In the genomic region with DNA sequence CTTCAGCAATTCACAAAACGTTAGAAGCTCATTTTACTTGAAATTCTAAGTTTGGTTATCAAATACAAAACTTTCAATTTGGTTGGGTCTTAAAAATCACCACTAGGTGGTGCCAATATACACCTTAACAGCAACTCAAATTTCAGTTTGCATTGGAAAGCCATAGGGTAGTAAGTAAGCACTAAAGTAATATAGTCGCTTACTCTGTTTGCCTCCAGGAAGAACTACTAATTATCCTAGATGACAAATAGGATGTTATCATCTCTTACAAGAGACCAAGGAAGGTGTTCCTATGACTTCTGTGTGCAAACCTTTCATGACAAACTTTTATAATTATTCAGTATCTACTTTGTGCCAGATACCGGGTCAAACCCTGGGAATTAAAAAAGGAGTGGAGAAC, we compare ENCODE assay signal across 7 cellular contexts.
DNase-seq lines count a peak whose midpoint lies in the region; ATAC-seq and TF ChIP-seq lines count a peak whose summit lies in the region.

No MANE protein-coding gene starts in this region.

- POLR2A ChIA-PET in GM10248 (lab: Yijun Ruan, JAX), result no interaction called here
- POLR2A ChIA-PET in naive thymus-derived CD8-positive, alpha-beta T cell (lab: Charles Lee), result interaction anchor here (1.0 kb wide), 1 partner anchor 93 kb away, joined by 3 read pairs; the partner anchor contains the start of gene MYO1D

- peaks cover 0 to 3% (median 3%) of the 10 kb centered on the region in 3 donors for H3K36me3 Mint-ChIP-seq in naive thymus-derived CD8-positive, alpha-beta T cell

- H3K27me3 ChIP-seq in SJCRH30, result no peaks in the 10 kb centered on the region; the same call in 1 of the 2 replicates

- H3K27ac Mint-ChIP-seq in naive thymus-derived CD8-positive, alpha-beta T cell, result no peak overlapping the region

- H3K4me3 Mint-ChIP-seq in naive thymus-derived CD8-positive, alpha-beta T cell, result no peak overlapping the region

- H3K4me3 ChIP-seq in SJCRH30 (no peak overlapping the region), epithelial cell of proximal tubule (ENCODE audit: low read depth, low read length) (no peak overlapping the region)

- DNase-seq in GM10248 (ENCODE audit: extremely low spot score) (peak; percentile 61), NAMALWA (ENCODE audit: low spot score) (peak; percentile 67), SJCRH30 (peak; percentile 12 to 65), epithelial cell of proximal tubule (ENCODE audit: low read depth) (no peak)
- DNase-seq in naive thymus-derived CD8-positive, alpha-beta T cell, result peak in 3 of 10 donors; percentile 49 to 57 (median 56)
- no peak for DNase-seq in stimulated activated CD4-positive, alpha-beta T cell treated with anti-CD3 and anti-CD28 coated beads, Interleukin-4, amount 100 ng/mL, for 24 hours

- H3K4me1 ChIP-seq in SJCRH30, result no peaks in the 10 kb centered on the region

- no peak overlapping the region for H3K27ac ChIP-seq in SJCRH30

- no peaks in the 10 kb centered on the region for H3K4me1 Mint-ChIP-seq in naive thymus-derived CD8-positive, alpha-beta T cell

- peaks cover 0 to 2% (median 0%) of the 10 kb centered on the region in 5 donors for H3K27me3 Mint-ChIP-seq in naive thymus-derived CD8-positive, alpha-beta T cell

- peak; percentile 54 to 68 for ATAC-seq in naive thymus-derived CD8-positive, alpha-beta T cell
- ATAC-seq in HG02623 (IDR thresholded peaks at IDR 0.05; ENCODE audit: unreplicated experiment), result no peak

- CTCF ChIA-PET in GM10248 (lab: Yijun Ruan, JAX), result interaction anchor here (0.6 to 9.9 kb wide), 53 partner anchors 8 to 339 kb away, joined by 3 to 204 read pairs (median 5); partner anchors contain the start of genes MYO1D and PSMD11

- TF ChIP-seq CTCF in GM10248 (IDR thresholded peaks at IDR 0.05; ENCODE audit: control extremely low read depth, extremely low read depth, low read depth, missing control alignments) (peak; percentile 54), epithelial cell of proximal tubule (conservative IDR thresholded peaks at IDR 0.05; ENCODE audit: low read depth, low read length) (peak; percentile 72)

- H3K9me3 ChIP-seq in SJCRH30 (replicated peaks), result no peaks in the 10 kb centered on the region

- no peaks in the 10 kb centered on the region for H3K9me3 Mint-ChIP-seq in naive thymus-derived CD8-positive, alpha-beta T cell

- no peaks in the 10 kb centered on the region for H3K36me3 ChIP-seq in SJCRH30

Comparison
In these comparisons a context has a peak if more than half of its experiments do, and no peak if none do; other contexts are left out.
1. DNase-seq: peak in GM10248 (single experiment), NAMALWA (single experiment) and SJCRH30 (2 of 2); none in epithelial cell of proximal tubule (single experiment) and stimulated activated CD4-positive, alpha-beta T cell treated with anti-CD3 and anti-CD28 coated beads, Interleukin-4, amount 100 ng/mL, for 24 hours (single experiment).